8 cellular contexts compared by ENCODE assay signal in the genomic region with DNA sequence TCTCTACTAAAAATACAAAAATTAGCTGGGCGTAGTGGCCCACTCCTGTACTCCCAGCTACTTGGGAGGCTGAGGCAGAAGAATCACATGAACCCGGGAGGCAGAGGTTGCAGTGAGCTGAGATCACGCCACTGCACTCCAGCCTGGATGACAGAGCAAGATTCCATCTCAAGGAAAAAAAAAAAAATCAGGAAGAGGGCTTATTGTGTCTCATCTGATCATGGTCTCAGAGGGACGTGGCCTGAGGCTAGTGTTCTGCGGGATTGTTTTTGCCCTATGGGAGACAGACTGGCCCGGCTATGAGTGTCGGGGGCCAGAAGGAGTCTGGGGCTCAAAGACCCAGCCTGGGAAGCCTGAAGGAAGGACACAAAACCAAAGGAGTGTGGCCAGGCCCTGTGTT. TPM values are rescaled to one million over a fixed set of nuclear protein-coding genes. Genes with fewer than 3 reads are reported as not detected.
"Had no signal": no experiment of that assay in that cellular context is flagged by ENCODE, and none has a peak within 500 bp of the region (broad histone marks: within the 10 kb centered on the region; RNA-seq: fewer than 3 reads in every experiment).

No MANE protein-coding gene starts in this region.

RNA-seq across cellular contexts. Expression of gene TAS1R2, which starts 32.4 kb away (rescaled TPM):
- total RNA-seq: activated B cell treated with CpG ODN at 0.5 μM for 24 hours; activated CD4-positive, alpha-beta T cell treated with anti-CD3 and anti-CD28 coated beads, Interleukin-2, amount 10 ng/mL, durations not matched to agents 24 days and 14 days; activated CD8-positive, alpha-beta memory T cell treated with anti-CD3 and anti-CD28 coated beads, Interleukin-2, amount 10 ng/mL, durations not matched to agents 7 days and 5 days; activated T-helper 1 cell treated with anti-CD3 and anti-CD28 coated beads, Interleukin-12 subunit alpha, Interleukin-12 subunit beta, Interleukin-2, Interleukin-4 antibody, amounts not matched to agents 30 ng/mL and 10 ng/mL and 1 ng/mL, durations not matched to agents 14 hours and 24 hours and 36 hours; ascending aorta; LHCN-M2; M059J; SJSA1 had no signal
